8 cellular contexts compared by ENCODE assay signal in the genomic region with DNA sequence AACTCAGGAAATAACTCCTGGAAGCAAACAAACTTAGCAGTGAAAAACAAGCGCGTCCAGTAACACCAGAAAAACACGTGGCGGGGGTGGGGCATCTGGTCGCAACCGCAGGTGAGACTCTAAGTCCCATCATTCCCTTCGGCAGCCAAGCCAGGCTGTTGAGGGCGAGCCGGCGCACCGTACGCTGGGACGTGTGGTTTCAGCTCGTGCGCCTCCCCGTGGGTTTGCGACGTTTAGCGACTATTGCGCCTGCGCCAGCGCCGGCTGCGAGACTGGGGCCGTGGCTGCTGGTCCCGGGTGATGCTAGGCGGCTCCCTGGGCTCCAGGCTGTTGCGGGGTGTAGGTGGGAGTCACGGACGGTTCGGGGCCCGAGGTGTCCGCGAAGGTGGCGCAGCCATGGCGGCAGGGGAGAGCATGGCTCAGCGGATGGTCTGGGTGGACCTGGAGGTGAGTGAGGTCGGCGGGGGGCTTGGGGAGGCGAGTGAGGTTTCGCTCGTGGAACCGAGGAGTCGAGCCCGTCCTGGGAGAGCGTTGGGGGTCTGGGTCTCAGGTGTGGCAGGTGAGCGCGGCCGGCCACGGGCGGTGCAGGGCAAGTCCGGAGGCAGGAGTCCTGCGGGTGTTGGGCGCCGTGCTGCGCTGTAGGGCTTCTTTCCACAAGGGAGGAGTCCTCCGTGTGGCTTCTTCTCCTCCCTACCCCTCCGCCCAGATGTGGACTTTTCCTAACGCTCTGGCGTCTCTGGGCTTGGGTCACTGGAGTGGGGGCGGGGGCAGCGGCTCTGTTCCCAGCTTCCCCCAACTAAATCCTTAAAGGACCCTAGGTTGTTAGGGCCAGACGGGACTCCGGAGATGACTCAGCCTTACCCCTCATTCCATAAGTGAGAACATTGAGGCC. TPM values are rescaled to one million over a fixed set of nuclear protein-coding genes. Genes with fewer than 3 reads are reported as not detected.
A peak's percentile ranks its signal among the peaks of the same experiment; 100 is the strongest.
DNase-seq lines count a peak whose midpoint lies in the region; ATAC-seq, FAIRE-seq and TF ChIP-seq lines count a peak whose summit lies in the region.

REXO2 (plus strand) TSS at position 239 of the 892 bp plus-strand sequence; CDS start at position 301, 62 bp downstream.

- TF ChIP-seq EP300 in upper lobe of left lung (IDR thresholded peaks at IDR 0.05): no peak

- H3K4me1 ChIP-seq in adrenal gland (replicated peaks in 1 of 2) (peaks cover 17 to 18% of the 10 kb centered on the region in 2 donors), heart left ventricle (peaks cover 0 to 43% (median 21%) of the 10 kb centered on the region in 12 donors), upper lobe of left lung (peaks cover 16 to 20% (median 18%) of the 10 kb centered on the region in 4 donors)

- DNase-seq in GM12892 (ENCODE audit: insufficient read length): peak; percentile 79
- peak; percentile 95 for DNase-seq in NCI-H146 (lab: John Stamatoyannopoulos, UW)
- DNase-seq in T-helper 1 cell: peak; percentile 86 to 96 (median 91)
- DNase-seq in adrenal gland: peak; percentile 94 to 98 (median 97)
- DNase-seq in heart left ventricle: peak; percentile 95 to 98 (median 97)
- DNase-seq in posterior cingulate gyrus: peak; percentile 92 to 99 (median 95)
- peak; percentile 97 to 98 for DNase-seq in upper lobe of left lung

- ATAC-seq in HG02852 (IDR thresholded peaks at IDR 0.05; ENCODE audit: unreplicated experiment): peak; percentile 99
- ATAC-seq in heart left ventricle: peak; percentile 98 to 99 (median 98)
- ATAC-seq in upper lobe of left lung (ENCODE audit: low FRiP score in 2 of 2): peak; percentile 98 to 99

- 0 to 2% (median 0%) methylated on average over 24 to 64 of the region's 64 CpGs for WGBS in adrenal gland, 4 donors
- WGBS in heart left ventricle, 4 donors: 0 to 1% (median 0%) methylated on average over 34 to 64 of the region's 64 CpGs
- WGBS in upper lobe of left lung, 2 donors: 0 to 1% methylated on average over 23 to 51 of the region's 64 CpGs

- peak in 4 of 6 experiments; percentile 7 to 29 (median 16) for TF ChIP-seq CTCF in adrenal gland (IDR thresholded peaks at IDR 0.05)
- peak in 8 of 12 donors; percentile 9 to 62 (median 28) for TF ChIP-seq CTCF in heart left ventricle (IDR thresholded peaks at IDR 0.05)
- TF ChIP-seq CTCF in upper lobe of left lung (IDR thresholded peaks at IDR 0.05): peak in 4 of 6 experiments; percentile 34 to 59 (median 51)

- H3K36me3 ChIP-seq in adrenal gland (replicated peaks in 1 of 2): peaks cover 0 to 6% of the 10 kb centered on the region in 2 donors
- H3K36me3 ChIP-seq in heart left ventricle: peaks cover 0 to 15% (median 3%) of the 10 kb centered on the region in 9 donors
- peaks cover 0 to 6% (median 2%) of the 10 kb centered on the region in 4 donors for H3K36me3 ChIP-seq in upper lobe of left lung

- H3K27me3 ChIP-seq in adrenal gland (no peaks in the 10 kb centered on the region), heart left ventricle (no peaks in the 10 kb centered on the region), upper lobe of left lung (no peaks in the 10 kb centered on the region)

- intact Hi-C loops in adrenal gland (cut with DNase I): loop anchor here in 1 of 2 donors (10.0 kb wide), 1 partner anchor 85 kb away; no protein-coding TSS in a partner anchor
- intact Hi-C loops in heart left ventricle (cut with DNase I): loop anchor here (1.0 to 10.0 kb wide), 7 partner anchors 37 to 405 kb away; partner anchors contain the start of genes C11orf71 (in 8 of the 10) and RBM7 (in 8 of the 10)
- intact Hi-C loops in posterior cingulate gyrus (cut with DNase I): loop anchor here (1.0 to 5.0 kb wide), 2 partner anchors 39 to 97 kb away; partner anchors contain the start of genes C11orf71 and RBM7

- H3K9me3 ChIP-seq in adrenal gland (replicated peaks in 1 of 3) (no peaks in the 10 kb centered on the region), heart left ventricle (no peaks in the 10 kb centered on the region), upper lobe of left lung (no peaks in the 10 kb centered on the region)

- H3K27ac ChIP-seq in adrenal gland (peak within 1 kb of the TSS; percentile 71 to 92 (median 86)), heart left ventricle (peak within 1 kb of the TSS; percentile 35 to 95 (median 88)), upper lobe of left lung (peak within 1 kb of the TSS; percentile 59 to 87 (median 84))

- peak within 1 kb of the TSS; percentile 20 to 100 (median 96) for H3K4me3 ChIP-seq in adrenal gland
- peak within 1 kb of the TSS; percentile 66 to 96 (median 88) for H3K4me3 ChIP-seq in heart left ventricle
- H3K4me3 ChIP-seq in upper lobe of left lung: peak within 1 kb of the TSS; percentile 58 to 99 (median 86)

- FAIRE-seq in GM12892 (lab: Jason Lieb, UNC): peak; percentile 100

- TF ChIP-seq POLR2A in GM12892 (IDR thresholded peaks at IDR 0.05; ENCODE audit: low read depth, low read length): no peak
- peak; percentile 27 to 91 for TF ChIP-seq POLR2A in adrenal gland (IDR thresholded peaks at IDR 0.05)
- TF ChIP-seq POLR2A in heart left ventricle (IDR thresholded peaks at IDR 0.05): peak in 1 of 2 donors; percentile 85
- peak in 3 of 4 donors; percentile 44 to 87 (median 74) for TF ChIP-seq POLR2A in upper lobe of left lung (IDR thresholded peaks at IDR 0.05)

RNA-seq across cellular contexts. Expression of gene REXO2, which starts in this region (rescaled TPM):
- polyA plus RNA-seq in GM12892 (2012; ENCODE audit: missing spikeins): 14.0 TPM
- 100 to 1,000 TPM in 6 of 8 donors, 10 to 100 TPM in 2; 76.6 to 138 (median 107) TPM for total RNA-seq in adrenal gland
- 100 to 1,000 TPM in 1 of 3 donors, 10 to 100 TPM in 2; 50.5 to 171 (median 77.4) TPM for polyA plus RNA-seq in adrenal gland
- total RNA-seq in heart left ventricle: 100 to 1,000 TPM; 158 to 235 (median 195) TPM
- 100 to 1,000 TPM; 136 to 153 TPM for polyA plus RNA-seq in heart left ventricle
- total RNA-seq in upper lobe of left lung: 100 to 1,000 TPM in 3 of 6 donors, 10 to 100 TPM in 3; 41.8 to 150 (median 99.4) TPM

Comparison
In these comparisons a context has a peak if more than half of its experiments do, and no peak if none do; other contexts are left out.
1. Peak in every context shown above with its lines: DNase-seq, ATAC-seq, H3K4me3 ChIP-seq and H3K27ac ChIP-seq.